In the genomic region with DNA sequence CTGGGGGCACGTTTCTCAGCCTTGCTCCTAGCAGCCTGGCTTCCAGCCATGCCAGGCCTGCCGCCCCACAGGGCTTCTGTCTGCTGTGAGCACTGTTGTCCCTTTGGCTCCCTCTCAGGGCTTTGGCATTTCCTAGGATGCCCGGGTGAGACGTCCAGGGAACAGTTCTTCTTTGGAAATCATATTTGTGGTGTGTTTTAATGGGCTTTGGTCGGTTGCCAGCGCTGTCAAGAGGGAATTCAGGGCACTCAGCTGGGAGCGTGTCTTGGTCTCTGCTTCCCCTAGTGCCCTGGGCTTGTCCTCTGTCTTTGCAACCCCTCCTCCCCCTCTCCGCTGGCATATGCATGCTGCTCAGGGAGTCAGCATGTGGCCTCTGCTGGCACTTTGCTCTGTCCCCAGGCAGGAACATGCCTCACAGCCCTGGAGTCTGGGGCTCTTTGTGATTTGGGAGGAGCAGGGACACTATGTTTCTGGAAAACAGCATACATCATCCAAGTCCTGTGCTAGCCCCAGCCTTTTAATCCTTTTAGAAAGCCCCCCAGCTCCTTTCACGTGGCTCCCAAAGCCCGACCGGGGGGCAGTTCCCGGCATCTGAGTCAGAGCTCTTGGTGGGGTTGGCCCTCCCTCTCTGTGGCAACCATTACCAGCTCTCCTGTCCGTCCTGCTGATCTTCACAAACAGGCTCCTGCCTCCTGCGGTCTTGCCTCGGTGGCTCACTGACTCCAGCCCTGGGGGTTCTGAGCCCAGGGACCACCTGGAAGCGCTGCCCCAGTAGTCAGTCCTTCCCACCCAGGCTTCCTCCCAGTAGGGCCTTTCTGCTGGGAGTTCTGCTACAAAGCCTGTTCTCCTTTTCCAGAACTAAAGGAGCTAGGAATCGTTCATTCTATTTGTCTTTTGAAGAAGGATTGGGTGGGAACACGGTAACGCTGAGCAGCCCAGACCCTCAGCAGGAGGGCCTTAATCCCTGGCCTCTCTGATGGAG, we compare ENCODE assay signal across 8 cellular contexts. TPM values are rescaled to one million over a fixed set of nuclear protein-coding genes. Genes with fewer than 3 reads are reported as not detected.
A peak's percentile ranks its signal among the peaks of the same experiment; 100 is the strongest.
DNase-seq lines count a peak whose midpoint lies in the region; ATAC-seq and TF ChIP-seq lines count a peak whose summit lies in the region.

No MANE protein-coding gene starts in this region.

- peaks cover 35% of the 10 kb centered on the region for H3K4me1 Mint-ChIP-seq in activated CD4-positive, alpha-beta T cell treated with anti-CD3 and anti-CD28 coated beads for 36 hours

- POLR2A ChIA-PET in activated CD4-positive, alpha-beta T cell treated with anti-CD3 and anti-CD28 coated beads for 36 hours (lab: Charles Lee) = interaction anchor here (0.7 kb wide), 1 partner anchor 17 kb away, joined by 3 read pairs; no protein-coding TSS in a partner anchor

- peaks cover 44% of the 10 kb centered on the region for H3K79me2 ChIP-seq in ACC112 (ENCODE audit: control insufficient read depth, insufficient read depth, low read length, unreplicated experiment)

- H3K4me1 ChIP-seq in ACC112 (ENCODE audit: control insufficient read depth, insufficient read depth, low read length, unreplicated experiment) = peaks cover 75% of the 10 kb centered on the region
- H3K4me1 ChIP-seq in mesodermal cell (ENCODE audit: control insufficient read depth, insufficient read depth, low read length, poor library complexity, severe bottlenecking) = peaks cover 68% of the 10 kb centered on the region
- no peaks in the 10 kb centered on the region for H3K4me1 ChIP-seq in aorta (ENCODE audit: control insufficient read depth in 1 of 2, insufficient read depth in 2 of 2, low read length in 2 of 2)

- peaks cover 14% of the 10 kb centered on the region for H3K36me3 Mint-ChIP-seq in activated CD4-positive, alpha-beta T cell treated with anti-CD3 and anti-CD28 coated beads for 36 hours (ENCODE audit: low read depth)

- no peaks in the 10 kb centered on the region for H3K9me3 Mint-ChIP-seq in activated CD4-positive, alpha-beta T cell treated with anti-CD3 and anti-CD28 coated beads for 36 hours (ENCODE audit: low read depth)

- H3K36me3 ChIP-seq in ACC112 (ENCODE audit: insufficient read depth, low read length) (peaks cover 2% of the 10 kb centered on the region; the same call in 1 of the 2 replicates), mesodermal cell (ENCODE audit: control insufficient read depth, insufficient read depth, low read length) (peaks cover 91% of the 10 kb centered on the region), aorta (ENCODE audit: control insufficient read depth in 1 of 2, insufficient read depth in 2 of 2, low read length in 1 of 2) (peaks cover 0 to 2% of the 10 kb centered on the region in 2 donors)

- peak in 20 of 56 donors; percentile 8 to 42 (median 20) for TF ChIP-seq CTCF in dorsolateral prefrontal cortex (IDR thresholded peaks at IDR 0.05 in 54 of 56, conservative IDR thresholded peaks at IDR 0.05 in 2 of 56; ENCODE audit: low read depth in 1 of 56, partially characterized antibody in 56 of 56)

- H3K4me3 ChIP-seq in ACC112 (ENCODE audit: low read depth, low read length) (no peak overlapping the region), dorsolateral prefrontal cortex (peak overlapping the region in 8 of 59 donors; percentile 2 to 37 (median 10)), mesodermal cell (ENCODE audit: extremely low read depth, insufficient read depth, low read length, poor library complexity, severe bottlenecking) (no peak overlapping the region), aorta (ENCODE audit: low read length in 2 of 2) (no peak overlapping the region)

- no peak overlapping the region for H3K27ac Mint-ChIP-seq in activated CD4-positive, alpha-beta T cell treated with anti-CD3 and anti-CD28 coated beads for 36 hours

- H3K27me3 Mint-ChIP-seq in activated CD4-positive, alpha-beta T cell treated with anti-CD3 and anti-CD28 coated beads for 36 hours = no peaks in the 10 kb centered on the region

- H3K27me3 ChIP-seq in ACC112 (ENCODE audit: insufficient read depth, low read length) = no peaks in the 10 kb centered on the region
- H3K27me3 ChIP-seq in dorsolateral prefrontal cortex = no peaks in the 10 kb centered on the region
- H3K27me3 ChIP-seq in aorta (ENCODE audit: control insufficient read depth in 1 of 2, insufficient read depth in 2 of 2, low read length in 1 of 2) = no peaks in the 10 kb centered on the region

- H3K4me3 Mint-ChIP-seq in activated CD4-positive, alpha-beta T cell treated with anti-CD3 and anti-CD28 coated beads for 36 hours = no peak overlapping the region

- DNase-seq in NCI-H2029 treated with DMSO at 0.1 percent for 48 hours (lab: John Stamatoyannopoulos, UW) = peak; percentile 69
- DNase-seq in dorsolateral prefrontal cortex = peak; percentile 80 to 97 (median 92)
- peak; percentile 81 to 82 for DNase-seq in aorta
- DNase-seq in activated CD4-positive, alpha-beta T cell treated with anti-CD3 and anti-CD28 coated beads for 36 hours = no peak

- CTCF ChIA-PET in activated CD4-positive, alpha-beta T cell treated with anti-CD3 and anti-CD28 coated beads for 36 hours (lab: Charles Lee) = interaction anchor here (0.7 to 1.5 kb wide), 4 partner anchors 14 to 54 kb away, joined by 3 to 8 read pairs (median 4); no protein-coding TSS in a partner anchor

- H2AFZ ChIP-seq in ACC112 (ENCODE audit: low read length, unreplicated experiment) = no peak overlapping the region

- H3K27ac ChIP-seq in ACC112 (ENCODE audit: low read depth, low read length) (peak overlapping the region; percentile 80), dorsolateral prefrontal cortex (peak overlapping the region; percentile 90 to 100 (median 98)), mesodermal cell (ENCODE audit: low read depth, low read length, severe bottlenecking) (peak overlapping the region; percentile 60), aorta (ENCODE audit: low read depth in 1 of 2, low read length in 2 of 2) (peak overlapping the region in 1 of 2 donors; percentile 52)

- H3K9me3 ChIP-seq in mesodermal cell (ENCODE audit: control insufficient read depth, low read length) (no peaks in the 10 kb centered on the region), aorta (ENCODE audit: control insufficient read depth, low read length) (no peaks in the 10 kb centered on the region)

- intact Hi-C loops in dorsolateral prefrontal cortex (cut with DNase I) (no loop called here), aorta (cut with DNase I) (no loop called here)
- intact Hi-C loops in activated CD4-positive, alpha-beta T cell treated with anti-CD3 and anti-CD28 coated beads for 36 hours (cut with DNase I, micrococcal nuclease) = loop anchor here in 1 of 2 experiments (5.0 kb wide), 1 partner anchor 141 kb away; no protein-coding TSS in a partner anchor

- WGBS in mesodermal cell (ENCODE audit: insufficient coverage in 2 of 2), 2 experiments = 40 to 48% methylated on average over 13 to 16 of the region's 19 CpGs
- WGBS in aorta, 2 donors = 42 to 44% methylated on average over 19 of the region's 19 CpGs

- ATAC-seq in aorta (ENCODE audit: low FRiP score) (peak; percentile 65), HG03460 (IDR thresholded peaks at IDR 0.05; ENCODE audit: unreplicated experiment) (no peak), GM21723 (IDR thresholded peaks at IDR 0.05; ENCODE audit: unreplicated experiment) (no peak)
- ATAC-seq in activated CD4-positive, alpha-beta T cell treated with anti-CD3 and anti-CD28 coated beads for 36 hours = no peak

RNA-seq across cellular contexts. Expression of a gene that starts 26.7 kb away (rescaled TPM):
- total RNA-seq in dorsolateral prefrontal cortex (100 to 1,000 TPM in 23 of 120 experiments, 10 to 100 TPM in 97; 65.3 to 160 (median 88.1) TPM), aorta (10 to 100 TPM; 72.6 to 78.6 TPM)
- polyA plus RNA-seq in mesodermal cell (2013, experiment 1 of 2) = 95.8 TPM
- polyA plus RNA-seq in mesodermal cell (2013, experiment 2 of 2) = 91.9 TPM
- 100 to 1,000 TPM in 1 of 2 donors, 10 to 100 TPM in 1; 43.3 to 127 TPM for polyA plus RNA-seq in aorta
- 10 to 100 TPM; 87.8 to 100.0 TPM for total RNA-seq in activated CD4-positive, alpha-beta T cell treated with anti-CD3 and anti-CD28 coated beads for 36 hours

RNA-seq across cellular contexts. Expression of a gene that starts 26.8 kb away (rescaled TPM):
- total RNA-seq in dorsolateral prefrontal cortex (10 to 100 TPM; 31.3 to 74.3 (median 47.5) TPM), aorta (10 to 100 TPM; 11.4 to 26.1 TPM)
- 31.4 TPM for polyA plus RNA-seq in mesodermal cell (2013, experiment 1 of 2)
- 27.7 TPM for polyA plus RNA-seq in mesodermal cell (2013, experiment 2 of 2)
- polyA plus RNA-seq in aorta = 10 to 100 TPM in 1 of 2 donors, 1 to 10 TPM in 1; 3.3 to 40.6 TPM
- total RNA-seq in activated CD4-positive, alpha-beta T cell treated with anti-CD3 and anti-CD28 coated beads for 36 hours = 10 to 100 TPM; 36.4 to 40.5 TPM

RNA-seq across cellular contexts. Expression of a gene that starts 27.5 kb away (rescaled TPM):
- 100 to 1,000 TPM in 39 of 120 experiments, 10 to 100 TPM in 81; 27.8 to 292 (median 83.1) TPM for total RNA-seq in dorsolateral prefrontal cortex
- 1.8 TPM for polyA plus RNA-seq in mesodermal cell (2013, experiment 1 of 2)
- 1.4 TPM for polyA plus RNA-seq in mesodermal cell (2013, experiment 2 of 2)
- total RNA-seq in aorta = 10 to 100 TPM; 40.3 to 69.5 TPM
- polyA plus RNA-seq in aorta = 10 to 100 TPM in 1 of 2 donors, 1 to 10 TPM in 1; 7.5 to 13.9 TPM
- total RNA-seq in activated CD4-positive, alpha-beta T cell treated with anti-CD3 and anti-CD28 coated beads for 36 hours = 1 to 10 TPM in 1 of 2 experiments, under 1 TPM in 1; 0.62 to 1.5 TPM

Comparison
In these comparisons a context has a peak if more than half of its experiments do, and no peak if none do; other contexts are left out.
1. RNA of a gene that starts 27.5 kb away (total RNA-seq): 27.8 to 292 TPM in dorsolateral prefrontal cortex and 40.3 to 69.5 TPM in aorta; 0.62 to 1.5 TPM in activated CD4-positive, alpha-beta T cell treated with anti-CD3 and anti-CD28 coated beads for 36 hours; every median in the first group is over 10 times any median in the second.